In the genomic region with DNA sequence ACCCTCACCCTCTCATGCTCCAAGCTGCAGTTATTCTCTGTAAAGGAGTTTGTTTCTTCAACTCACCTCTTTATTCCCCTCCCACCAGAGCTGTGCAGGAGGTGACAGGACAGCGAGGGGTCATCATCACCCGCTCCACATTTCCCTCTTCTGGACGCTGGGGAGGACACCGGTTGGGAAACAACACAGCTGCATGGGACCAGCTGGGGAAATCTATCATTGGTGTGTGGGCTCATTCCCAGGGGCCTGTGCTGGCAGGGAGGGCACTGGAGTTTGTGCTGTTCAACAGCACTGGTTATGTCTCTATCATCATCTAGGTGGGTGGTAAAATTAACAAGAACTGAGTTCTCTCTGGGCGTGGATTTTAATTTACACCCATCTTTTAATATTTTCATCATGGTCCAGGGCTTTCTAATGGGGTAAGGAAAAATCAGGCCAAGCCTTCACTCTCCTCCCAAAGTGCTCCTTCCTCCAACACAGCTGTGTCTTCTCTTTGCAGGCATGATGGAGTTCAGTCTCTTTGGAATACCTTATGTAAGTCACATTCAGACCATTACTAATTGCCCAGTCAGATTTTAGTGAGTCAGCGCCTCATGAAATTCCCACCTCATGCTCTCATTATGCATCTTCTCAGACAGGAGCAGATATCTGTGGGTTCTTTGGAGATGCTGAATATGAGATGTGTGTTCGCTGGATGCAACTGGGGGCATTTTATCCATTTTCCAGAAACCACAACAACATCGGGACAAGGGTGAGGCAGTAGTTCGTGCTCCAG, we compare ENCODE assay signal across 1 cellular context.
TF ChIP-seq lines count a peak whose summit lies in the region.

No MANE protein-coding gene starts in this region.

TF ChIP-seq in SK-N-SH, 30 proteins besides CTCF, POLR2A, EP300 and RAD21 (continued from another document):
- TF ChIP-seq SMC3 (IDR thresholded peaks at IDR 0.05; ENCODE audit: low read depth, low read length) = no peak
- TF ChIP-seq, protein P1, sequence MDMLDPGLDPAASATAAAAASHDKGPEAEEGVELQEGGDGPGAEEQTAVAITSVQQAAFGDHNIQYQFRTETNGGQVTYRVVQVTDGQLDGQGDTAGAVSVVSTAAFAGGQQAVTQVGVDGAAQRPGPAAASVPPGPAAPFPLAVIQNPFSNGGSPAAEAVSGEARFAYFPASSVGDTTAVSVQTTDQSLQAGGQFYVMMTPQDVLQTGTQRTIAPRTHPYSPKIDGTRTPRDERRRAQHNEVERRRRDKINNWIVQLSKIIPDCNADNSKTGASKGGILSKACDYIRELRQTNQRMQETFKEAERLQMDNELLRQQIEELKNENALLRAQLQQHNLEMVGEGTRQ (IDR thresholded peaks at IDR 0.05; ENCODE audit: borderline replicate concordance, low read depth, low read length) = no peak
- peak; percentile 33; the same call in 1 of the 2 replicates for TF ChIP-seq FOSL2 (IDR thresholded peaks at IDR 0.05; ENCODE audit: borderline replicate concordance, low read depth)
- TF ChIP-seq, protein P2, sequence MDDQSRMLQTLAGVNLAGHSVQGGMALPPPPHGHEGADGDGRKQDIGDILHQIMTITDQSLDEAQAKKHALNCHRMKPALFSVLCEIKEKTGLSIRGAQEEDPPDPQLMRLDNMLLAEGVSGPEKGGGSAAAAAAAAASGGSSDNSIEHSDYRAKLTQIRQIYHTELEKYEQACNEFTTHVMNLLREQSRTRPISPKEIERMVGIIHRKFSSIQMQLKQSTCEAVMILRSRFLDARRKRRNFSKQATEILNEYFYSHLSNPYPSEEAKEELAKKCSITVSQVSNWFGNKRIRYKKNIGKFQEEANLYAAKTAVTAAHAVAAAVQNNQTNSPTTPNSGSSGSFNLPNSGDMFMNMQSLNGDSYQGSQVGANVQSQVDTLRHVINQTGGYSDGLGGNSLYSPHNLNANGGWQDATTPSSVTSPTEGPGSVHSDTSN (IDR thresholded peaks at IDR 0.05) = 0 out of 2 replicates have a peak, but pooled peaks have one; percentile 9
- no peak for TF ChIP-seq JUND (IDR thresholded peaks at IDR 0.05)
